1 cellular context compared by ENCODE assay signal in the genomic region with DNA sequence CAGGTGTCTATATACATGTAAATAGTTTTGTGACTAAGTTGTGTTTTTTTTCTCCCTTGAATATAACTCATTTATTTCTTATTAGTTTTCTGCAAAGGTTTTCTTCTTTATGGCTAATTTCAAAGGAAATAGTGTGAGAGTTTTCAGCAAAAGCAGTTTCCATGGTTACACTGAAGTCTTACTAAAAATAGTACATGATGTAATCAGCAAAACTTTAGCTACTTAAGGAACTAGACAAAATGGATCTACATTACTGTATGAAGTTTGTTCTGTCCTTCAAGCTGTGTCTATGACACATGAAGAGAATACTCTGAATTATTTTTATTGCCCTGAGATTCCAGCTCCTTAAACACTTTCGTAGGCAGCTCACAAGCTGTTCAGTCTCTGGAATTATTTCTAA.
TF ChIP-seq lines count a peak whose summit lies in the region.

No MANE protein-coding gene starts in this region.

TF ChIP-seq in GM23338, 12 proteins besides CTCF, POLR2A, EP300 and RAD21:
- TF ChIP-seq CREB1 (CRISPR knock-in tag; IDR thresholded peaks at IDR 0.05; ENCODE audit: low read depth) (no peak), STAT1 (IDR thresholded peaks at IDR 0.05; ENCODE audit: unreplicated experiment) (no peak), ZNF331 (CRISPR knock-in tag; IDR thresholded peaks at IDR 0.05; ENCODE audit: low read depth) (no peak), NANOG (IDR thresholded peaks at IDR 0.05; ENCODE audit: borderline replicate concordance) (no peak), ZNF114 (CRISPR knock-in tag; IDR thresholded peaks at IDR 0.05) (no peak), JUNB (IDR thresholded peaks at IDR 0.05; ENCODE audit: unreplicated experiment) (no peak), EZH2 (IDR thresholded peaks at IDR 0.05; ENCODE audit: low read depth, unreplicated experiment) (no peak), POLR2AphosphoS5 (IDR thresholded peaks at IDR 0.05; ENCODE audit: low read depth) (no peak)
- TF ChIP-seq, protein P1, sequence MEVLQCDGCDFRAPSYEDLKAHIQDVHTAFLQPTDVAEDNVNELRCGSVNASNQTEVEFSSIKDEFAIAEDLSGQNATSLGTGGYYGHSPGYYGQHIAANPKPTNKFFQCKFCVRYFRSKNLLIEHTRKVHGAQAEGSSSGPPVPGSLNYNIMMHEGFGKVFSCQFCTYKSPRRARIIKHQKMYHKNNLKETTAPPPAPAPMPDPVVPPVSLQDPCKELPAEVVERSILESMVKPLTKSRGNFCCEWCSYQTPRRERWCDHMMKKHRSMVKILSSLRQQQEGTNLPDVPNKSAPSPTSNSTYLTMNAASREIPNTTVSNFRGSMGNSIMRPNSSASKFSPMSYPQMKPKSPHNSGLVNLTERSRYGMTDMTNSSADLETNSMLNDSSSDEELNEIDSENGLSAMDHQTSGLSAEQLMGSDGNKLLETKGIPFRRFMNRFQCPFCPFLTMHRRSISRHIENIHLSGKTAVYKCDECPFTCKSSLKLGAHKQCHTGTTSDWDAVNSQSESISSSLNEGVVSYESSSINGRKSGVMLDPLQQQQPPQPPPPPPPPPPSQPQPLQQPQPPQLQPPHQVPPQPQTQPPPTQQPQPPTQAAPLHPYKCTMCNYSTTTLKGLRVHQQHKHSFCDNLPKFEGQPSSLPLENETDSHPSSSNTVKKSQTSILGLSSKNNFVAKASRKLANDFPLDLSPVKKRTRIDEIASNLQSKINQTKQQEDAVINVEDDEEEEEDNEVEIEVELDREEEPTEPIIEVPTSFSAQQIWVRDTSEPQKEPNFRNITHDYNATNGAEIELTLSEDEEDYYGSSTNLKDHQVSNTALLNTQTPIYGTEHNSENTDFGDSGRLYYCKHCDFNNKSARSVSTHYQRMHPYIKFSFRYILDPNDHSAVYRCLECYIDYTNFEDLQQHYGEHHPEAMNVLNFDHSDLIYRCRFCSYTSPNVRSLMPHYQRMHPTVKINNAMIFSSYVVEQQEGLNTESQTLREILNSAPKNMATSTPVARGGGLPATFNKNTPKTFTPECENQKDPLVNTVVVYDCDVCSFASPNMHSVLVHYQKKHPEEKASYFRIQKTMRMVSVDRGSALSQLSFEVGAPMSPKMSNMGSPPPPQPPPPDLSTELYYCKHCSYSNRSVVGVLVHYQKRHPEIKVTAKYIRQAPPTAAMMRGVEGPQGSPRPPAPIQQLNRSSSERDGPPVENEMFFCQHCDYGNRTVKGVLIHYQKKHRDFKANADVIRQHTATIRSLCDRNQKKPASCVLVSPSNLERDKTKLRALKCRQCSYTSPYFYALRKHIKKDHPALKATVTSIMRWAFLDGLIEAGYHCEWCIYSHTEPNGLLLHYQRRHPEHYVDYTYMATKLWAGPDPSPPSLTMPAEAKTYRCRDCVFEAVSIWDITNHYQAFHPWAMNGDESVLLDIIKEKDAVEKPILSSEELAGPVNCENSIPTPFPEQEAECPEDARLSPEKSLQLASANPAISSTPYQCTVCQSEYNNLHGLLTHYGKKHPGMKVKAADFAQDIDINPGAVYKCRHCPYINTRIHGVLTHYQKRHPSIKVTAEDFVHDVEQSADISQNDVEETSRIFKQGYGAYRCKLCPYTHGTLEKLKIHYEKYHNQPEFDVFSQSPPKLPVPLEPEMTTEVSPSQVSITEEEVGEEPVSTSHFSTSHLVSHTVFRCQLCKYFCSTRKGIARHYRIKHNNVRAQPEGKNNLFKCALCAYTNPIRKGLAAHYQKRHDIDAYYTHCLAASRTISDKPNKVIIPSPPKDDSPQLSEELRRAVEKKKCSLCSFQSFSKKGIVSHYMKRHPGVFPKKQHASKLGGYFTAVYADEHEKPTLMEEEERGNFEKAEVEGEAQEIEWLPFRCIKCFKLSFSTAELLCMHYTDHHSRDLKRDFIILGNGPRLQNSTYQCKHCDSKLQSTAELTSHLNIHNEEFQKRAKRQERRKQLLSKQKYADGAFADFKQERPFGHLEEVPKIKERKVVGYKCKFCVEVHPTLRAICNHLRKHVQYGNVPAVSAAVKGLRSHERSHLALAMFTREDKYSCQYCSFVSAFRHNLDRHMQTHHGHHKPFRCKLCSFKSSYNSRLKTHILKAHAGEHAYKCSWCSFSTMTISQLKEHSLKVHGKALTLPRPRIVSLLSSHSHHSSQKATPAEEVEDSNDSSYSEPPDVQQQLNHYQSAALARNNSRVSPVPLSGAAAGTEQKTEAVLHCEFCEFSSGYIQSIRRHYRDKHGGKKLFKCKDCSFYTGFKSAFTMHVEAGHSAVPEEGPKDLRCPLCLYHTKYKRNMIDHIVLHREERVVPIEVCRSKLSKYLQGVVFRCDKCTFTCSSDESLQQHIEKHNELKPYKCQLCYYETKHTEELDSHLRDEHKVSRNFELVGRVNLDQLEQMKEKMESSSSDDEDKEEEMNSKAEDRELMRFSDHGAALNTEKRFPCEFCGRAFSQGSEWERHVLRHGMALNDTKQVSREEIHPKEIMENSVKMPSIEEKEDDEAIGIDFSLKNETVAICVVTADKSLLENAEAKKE (CRISPR knock-in tag; IDR thresholded peaks at IDR 0.05) = no peak
- TF ChIP-seq, protein P2, sequence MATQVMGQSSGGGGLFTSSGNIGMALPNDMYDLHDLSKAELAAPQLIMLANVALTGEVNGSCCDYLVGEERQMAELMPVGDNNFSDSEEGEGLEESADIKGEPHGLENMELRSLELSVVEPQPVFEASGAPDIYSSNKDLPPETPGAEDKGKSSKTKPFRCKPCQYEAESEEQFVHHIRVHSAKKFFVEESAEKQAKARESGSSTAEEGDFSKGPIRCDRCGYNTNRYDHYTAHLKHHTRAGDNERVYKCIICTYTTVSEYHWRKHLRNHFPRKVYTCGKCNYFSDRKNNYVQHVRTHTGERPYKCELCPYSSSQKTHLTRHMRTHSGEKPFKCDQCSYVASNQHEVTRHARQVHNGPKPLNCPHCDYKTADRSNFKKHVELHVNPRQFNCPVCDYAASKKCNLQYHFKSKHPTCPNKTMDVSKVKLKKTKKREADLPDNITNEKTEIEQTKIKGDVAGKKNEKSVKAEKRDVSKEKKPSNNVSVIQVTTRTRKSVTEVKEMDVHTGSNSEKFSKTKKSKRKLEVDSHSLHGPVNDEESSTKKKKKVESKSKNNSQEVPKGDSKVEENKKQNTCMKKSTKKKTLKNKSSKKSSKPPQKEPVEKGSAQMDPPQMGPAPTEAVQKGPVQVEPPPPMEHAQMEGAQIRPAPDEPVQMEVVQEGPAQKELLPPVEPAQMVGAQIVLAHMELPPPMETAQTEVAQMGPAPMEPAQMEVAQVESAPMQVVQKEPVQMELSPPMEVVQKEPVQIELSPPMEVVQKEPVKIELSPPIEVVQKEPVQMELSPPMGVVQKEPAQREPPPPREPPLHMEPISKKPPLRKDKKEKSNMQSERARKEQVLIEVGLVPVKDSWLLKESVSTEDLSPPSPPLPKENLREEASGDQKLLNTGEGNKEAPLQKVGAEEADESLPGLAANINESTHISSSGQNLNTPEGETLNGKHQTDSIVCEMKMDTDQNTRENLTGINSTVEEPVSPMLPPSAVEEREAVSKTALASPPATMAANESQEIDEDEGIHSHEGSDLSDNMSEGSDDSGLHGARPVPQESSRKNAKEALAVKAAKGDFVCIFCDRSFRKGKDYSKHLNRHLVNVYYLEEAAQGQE (IDR thresholded peaks at IDR 0.05; ENCODE audit: unreplicated experiment) = no peak
